1 cellular context compared by ENCODE assay signal in genomic region chr1:1004780-1005697, GRCh38.
A peak's percentile ranks its signal among the peaks of the same experiment; 100 is the strongest.
TF ChIP-seq lines count a peak whose summit lies in the region.

No MANE protein-coding gene starts in this region.

TF ChIP-seq in HepG2, 621 proteins besides CTCF, POLR2A, EP300 and RAD21 (continued from another document and continues in another):
- peak; percentile 58 for TF ChIP-seq ZBTB4 (CRISPR knock-in tag; IDR thresholded peaks at IDR 0.05; ENCODE audit: borderline replicate concordance)
- no peak for TF ChIP-seq EHMT2 (IDR thresholded peaks at IDR 0.05; ENCODE audit: borderline replicate concordance, low read depth, low read length)
- no peak for TF ChIP-seq MYNN (CRISPR knock-in tag; IDR thresholded peaks at IDR 0.05; ENCODE audit: low read depth)
- peak; percentile 89 for TF ChIP-seq SMAD1 (CRISPR knock-in tag; IDR thresholded peaks at IDR 0.05; ENCODE audit: borderline replicate concordance, low read depth)
- no peak for TF ChIP-seq CBX2 (IDR thresholded peaks at IDR 0.05; ENCODE audit: low read depth, low read length)
- no peak for TF ChIP-seq CBX2 (CRISPR knock-in tag; IDR thresholded peaks at IDR 0.05; ENCODE audit: low read depth)
- TF ChIP-seq MLX (CRISPR knock-in tag; IDR thresholded peaks at IDR 0.05), result no peak
- TF ChIP-seq CBFB (CRISPR knock-in tag; IDR thresholded peaks at IDR 0.05), result 0 out of 2 replicates have a peak, but pooled peaks have one; percentile 29
- no peak for TF ChIP-seq KLF9 (CRISPR knock-in tag; IDR thresholded peaks at IDR 0.05; ENCODE audit: low read depth)
- peak; percentile 49; the same call in 1 of the 2 replicates for TF ChIP-seq HINFP (CRISPR knock-in tag; IDR thresholded peaks at IDR 0.05; ENCODE audit: low read depth)
- TF ChIP-seq, protein P1, sequence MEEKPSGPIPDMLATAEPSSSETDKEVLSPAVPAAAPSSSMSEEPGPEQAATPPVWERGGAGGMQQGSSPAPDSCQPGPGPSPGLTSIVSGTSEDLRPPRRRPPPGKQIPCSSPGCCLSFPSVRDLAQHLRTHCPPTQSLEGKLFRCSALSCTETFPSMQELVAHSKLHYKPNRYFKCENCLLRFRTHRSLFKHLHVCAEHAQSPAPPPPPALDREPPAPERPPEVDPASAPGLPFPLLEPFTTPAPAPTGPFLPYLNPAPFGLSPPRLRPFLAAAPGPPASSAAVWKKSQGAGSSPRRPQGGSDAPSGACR (CRISPR knock-in tag; IDR thresholded peaks at IDR 0.05), result no peak
- no peak; the same call in 1 of the 2 replicates for TF ChIP-seq ZNF343 (CRISPR knock-in tag; IDR thresholded peaks at IDR 0.05)
- no peak for TF ChIP-seq HCFC1 (IDR thresholded peaks at IDR 0.05; ENCODE audit: low read depth, low read length)
- no peak for TF ChIP-seq HNF4G (IDR thresholded peaks at IDR 0.05; ENCODE audit: borderline replicate concordance, low read depth, low read length)
- peak; percentile 25; the same call in 1 of the 2 replicates for TF ChIP-seq HNF4G (CRISPR knock-in tag; IDR thresholded peaks at IDR 0.05; ENCODE audit: borderline replicate concordance, low read depth)
- TF ChIP-seq GATAD1 (CRISPR knock-in tag; IDR thresholded peaks at IDR 0.05), result peak; percentile 25; the same call in 1 of the 2 replicates
- TF ChIP-seq, protein P2, sequence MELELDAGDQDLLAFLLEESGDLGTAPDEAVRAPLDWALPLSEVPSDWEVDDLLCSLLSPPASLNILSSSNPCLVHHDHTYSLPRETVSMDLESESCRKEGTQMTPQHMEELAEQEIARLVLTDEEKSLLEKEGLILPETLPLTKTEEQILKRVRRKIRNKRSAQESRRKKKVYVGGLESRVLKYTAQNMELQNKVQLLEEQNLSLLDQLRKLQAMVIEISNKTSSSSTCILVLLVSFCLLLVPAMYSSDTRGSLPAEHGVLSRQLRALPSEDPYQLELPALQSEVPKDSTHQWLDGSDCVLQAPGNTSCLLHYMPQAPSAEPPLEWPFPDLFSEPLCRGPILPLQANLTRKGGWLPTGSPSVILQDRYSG (CRISPR knock-in tag; IDR thresholded peaks at IDR 0.05), result no peak
- 0 out of 2 replicates have a peak, but pooled peaks have one; percentile 53 for TF ChIP-seq ZSCAN29 (CRISPR knock-in tag; conservative IDR thresholded peaks at IDR 0.05)
- no peak for TF ChIP-seq SMC3 (IDR thresholded peaks at IDR 0.05; ENCODE audit: low read length)
- TF ChIP-seq ZNF770 (CRISPR knock-in tag; IDR thresholded peaks at IDR 0.05), result no peak
- no peak for TF ChIP-seq JUNB (CRISPR knock-in tag; IDR thresholded peaks at IDR 0.05; ENCODE audit: borderline replicate concordance)
- TF ChIP-seq SOX13 (IDR thresholded peaks at IDR 0.05), result no peak
- TF ChIP-seq SOX13 (CRISPR knock-in tag; conservative IDR thresholded peaks at IDR 0.05 in 1 of 2, IDR thresholded peaks at IDR 0.05 in 1 of 2), result peak in 1 of 2 experiments; percentile 25; a peak in 1 of 4 replicates
- peak; percentile 65 for TF ChIP-seq GABPB1 (CRISPR knock-in tag; IDR thresholded peaks at IDR 0.05)
- no peak for TF ChIP-seq ZFP36L1 (CRISPR knock-in tag; IDR thresholded peaks at IDR 0.05)
- TF ChIP-seq ZFP1 (CRISPR knock-in tag; IDR thresholded peaks at IDR 0.05), result no peak
- 0 out of 2 replicates have a peak, but pooled peaks have one; percentile 18 for TF ChIP-seq ZNF674 (CRISPR knock-in tag; IDR thresholded peaks at IDR 0.05; ENCODE audit: low read depth)
- TF ChIP-seq MXD4 (CRISPR knock-in tag; IDR thresholded peaks at IDR 0.05), result 0 out of 2 replicates have a peak, but pooled peaks have one; percentile 43
- TF ChIP-seq ZNF232 (CRISPR knock-in tag; IDR thresholded peaks at IDR 0.05; ENCODE audit: borderline replicate concordance), result no peak
- TF ChIP-seq UBTF (CRISPR knock-in tag; IDR thresholded peaks at IDR 0.05), result peak; percentile 79; the same call in 1 of the 2 replicates
- peak; percentile 77 for TF ChIP-seq PAXIP1 (CRISPR knock-in tag; conservative IDR thresholded peaks at IDR 0.05)
- TF ChIP-seq KLF11 (CRISPR knock-in tag; IDR thresholded peaks at IDR 0.05), result no peak
- peak; percentile 65; the same call in 1 of the 2 replicates for TF ChIP-seq ZNF772 (CRISPR knock-in tag; IDR thresholded peaks at IDR 0.05)
- TF ChIP-seq SRSF9 (IDR thresholded peaks at IDR 0.05; ENCODE audit: borderline replicate concordance, insufficient read depth, low read depth, low read length, poor library complexity, severe bottlenecking), result no peak
- no peak; the same call in 1 of the 2 replicates for TF ChIP-seq ZNF136 (CRISPR knock-in tag; IDR thresholded peaks at IDR 0.05; ENCODE audit: low read depth)
- TF ChIP-seq POGK (CRISPR knock-in tag; conservative IDR thresholded peaks at IDR 0.05), result 0 out of 2 replicates have a peak, but pooled peaks have one; percentile 45
- no peak for TF ChIP-seq GABPA (IDR thresholded peaks at IDR 0.05; ENCODE audit: low read depth, low read length)
- no peak for TF ChIP-seq GABPA (CRISPR knock-in tag; IDR thresholded peaks at IDR 0.05; ENCODE audit: low read depth)
- TF ChIP-seq, protein P3, sequence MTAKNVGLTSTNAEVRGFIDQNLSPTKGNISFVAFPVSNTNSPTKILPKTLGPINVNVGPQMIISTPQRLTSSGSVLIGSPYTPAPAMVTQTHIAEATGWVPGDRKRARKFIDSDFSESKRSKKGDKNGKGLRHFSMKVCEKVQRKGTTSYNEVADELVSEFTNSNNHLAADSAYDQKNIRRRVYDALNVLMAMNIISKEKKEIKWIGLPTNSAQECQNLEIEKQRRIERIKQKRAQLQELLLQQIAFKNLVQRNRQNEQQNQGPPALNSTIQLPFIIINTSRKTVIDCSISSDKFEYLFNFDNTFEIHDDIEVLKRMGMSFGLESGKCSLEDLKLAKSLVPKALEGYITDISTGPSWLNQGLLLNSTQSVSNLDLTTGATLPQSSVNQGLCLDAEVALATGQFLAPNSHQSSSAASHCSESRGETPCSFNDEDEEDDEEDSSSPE (CRISPR knock-in tag; IDR thresholded peaks at IDR 0.05), result 0 out of 2 replicates have a peak, but pooled peaks have one; percentile 24
- TF ChIP-seq SMAD3 (CRISPR knock-in tag; IDR thresholded peaks at IDR 0.05), result no peak
- TF ChIP-seq ZNF292 (CRISPR knock-in tag; IDR thresholded peaks at IDR 0.05; ENCODE audit: borderline replicate concordance, low read depth), result no peak
- no peak; the same call in 1 of the 2 replicates for TF ChIP-seq RARG (CRISPR knock-in tag; IDR thresholded peaks at IDR 0.05; ENCODE audit: low read depth)
